In the genomic region with DNA sequence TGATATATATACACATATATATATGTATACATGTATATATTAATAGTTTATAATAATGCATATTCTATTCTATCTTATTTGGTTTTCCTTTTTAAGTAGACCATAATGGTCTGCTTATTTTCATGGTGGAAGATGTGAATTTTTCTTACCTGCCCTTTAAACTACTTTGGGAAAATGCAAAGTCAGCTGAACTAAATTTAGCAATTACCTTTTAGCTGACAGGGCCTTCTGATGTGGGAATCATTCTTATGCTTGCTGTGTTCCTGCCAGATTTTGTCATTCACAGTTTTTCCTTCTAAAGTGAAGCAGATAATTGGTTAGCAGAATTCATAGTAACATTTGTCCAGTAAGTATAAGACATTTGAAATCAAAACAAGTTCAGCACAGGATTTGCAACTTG, we compare ENCODE assay signal across 2 cellular contexts.
TF ChIP-seq lines count a peak whose summit lies in the region.

No MANE protein-coding gene starts in this region.

TF ChIP-seq in A549, 52 proteins besides CTCF, POLR2A, EP300 and RAD21:
- no peak for TF ChIP-seq TFCP2L1 (CRISPR knock-in tag; IDR thresholded peaks at IDR 0.05)
- TF ChIP-seq MAFK (IDR thresholded peaks at IDR 0.05; ENCODE audit: partially characterized antibody): peak; percentile 56
TF ChIP-seq in A549: peak in this region for 1.

TF ChIP-seq in H1, 55 proteins besides CTCF, POLR2A, EP300 and RAD21:
- no peak for TF ChIP-seq TAF1 (IDR thresholded peaks at IDR 0.05; ENCODE audit: low read depth, low read length)
- TF ChIP-seq MAFK (IDR thresholded peaks at IDR 0.05; ENCODE audit: low read depth, low read length): peak; percentile 21; the same call in 1 of the 2 replicates
- TF ChIP-seq SUZ12 (IDR thresholded peaks at IDR 0.05; ENCODE audit: low read length): no peak
